ENCODE assay signal across 12 cellular contexts in genomic region chr17:18791402-18791801, GRCh38. TPM values are rescaled to one million over a fixed set of nuclear protein-coding genes. Genes with fewer than 3 reads are reported as not detected.
DNase-seq lines count a peak whose midpoint lies in the region; ATAC-seq and TF ChIP-seq lines count a peak whose summit lies in the region.
"Not testable (repeated sequence)": the region's sequence is repeated elsewhere in the genome, so short reads cannot be mapped to it uniquely, and the experiment has no call there.
"Had no signal": no experiment of that assay in that cellular context is flagged by ENCODE, and none has a peak within 500 bp of the region (broad histone marks: within the 10 kb centered on the region; RNA-seq: fewer than 3 reads in every experiment).

No MANE protein-coding gene starts in this region.

- not testable (repeated sequence) for TF ChIP-seq POLR2A in right lobe of liver (IDR thresholded peaks at IDR 0.05)

- H3K36me3 ChIP-seq in CD4-positive, alpha-beta memory T cell (ENCODE audit: insufficient read depth, low read length); brain microvascular endothelial cell (replicated peaks); right lobe of liver: not testable (repeated sequence)

- CTCF ChIA-PET in CD4-positive, alpha-beta memory T cell (lab: Charles Lee; ENCODE audit: partially characterized antibody), result not testable (repeated sequence)

- peaks cover 13 to 27% (median 18%) of the 10 kb centered on the region in 4 donors for H3K4me1 Mint-ChIP-seq in CD4-positive, alpha-beta memory T cell
- H3K4me1 Mint-ChIP-seq in stimulated activated naive B cell treated with anti-CD40 and anti-IgM and Interleukin-4, amounts not matched to agents 10 μg/mL and 1 μg/mL and 100 μg/mL, for 72 hours, result peaks cover 16 to 30% of the 10 kb centered on the region in 2 donors

- in situ Hi-C loops in brain microvascular endothelial cell (cut with HindIII; ENCODE audit: low pct_ligation_motif_present, low sequenced_read_pairs), result not testable (repeated sequence)

- H3K27ac ChIP-seq in CD4-positive, alpha-beta memory T cell (ENCODE audit: low read depth, low read length); brain microvascular endothelial cell; right lobe of liver: not testable (repeated sequence)

- not testable (repeated sequence) for H3K9me3 Mint-ChIP-seq in CD4-positive, alpha-beta memory T cell; stimulated activated naive B cell treated with anti-CD40 and anti-IgM and Interleukin-4, amounts not matched to agents 10 μg/mL and 1 μg/mL and 100 μg/mL, for 72 hours

- H3K4me3 Mint-ChIP-seq in CD4-positive, alpha-beta memory T cell; stimulated activated naive B cell treated with anti-CD40 and anti-IgM and Interleukin-4, amounts not matched to agents 10 μg/mL and 1 μg/mL and 100 μg/mL, for 72 hours: not testable (repeated sequence)

- H3K27me3 ChIP-seq in CD4-positive, alpha-beta memory T cell (ENCODE audit: insufficient read depth, low read length); brain microvascular endothelial cell (replicated peaks); right lobe of liver: not testable (repeated sequence)

- TF ChIP-seq RAD21 in Ishikawa (IDR thresholded peaks at IDR 0.05; ENCODE audit: low read depth), result peak; percentile 15; the same call in 1 of the 2 replicates

- H3K4me3 ChIP-seq in CD4-positive, alpha-beta memory T cell (ENCODE audit: low read length in 2 of 2); brain microvascular endothelial cell (ENCODE audit: low read depth, low read length); fibroblast of mammary gland (ENCODE audit: control insufficient read depth, low read depth, low read length); right lobe of liver: not testable (repeated sequence)

- intact Hi-C loops in CD4-positive, alpha-beta memory T cell (cut with micrococcal nuclease); right lobe of liver (cut with DNase I): not testable (repeated sequence)

- TF ChIP-seq CTCF in brain microvascular endothelial cell (IDR thresholded peaks at IDR 0.05; ENCODE audit: low read depth, low read length, missing control alignments) (peak; percentile 13), fibroblast of mammary gland (conservative IDR thresholded peaks at IDR 0.05; ENCODE audit: control insufficient read depth, insufficient read depth, low read depth, low read length) (peak; percentile 14), right lobe of liver (IDR thresholded peaks at IDR 0.05) (peak in 2 of 4 donors; percentile 13 to 14)

- peak in 4 of 5 donors; percentile 14 to 18 (median 16) for DNase-seq in CD4-positive, alpha-beta memory T cell
- DNase-seq in brain microvascular endothelial cell, result peak; percentile 16
- DNase-seq in fibroblast of mammary gland (ENCODE audit: low read depth); right lobe of liver; stimulated activated naive B cell treated with anti-CD40 and anti-IgM and Interleukin-4, amounts not matched to agents 10 μg/mL and 1 μg/mL and 100 μg/mL, for 72 hours: not testable (repeated sequence)

- H3K4me1 ChIP-seq in CD4-positive, alpha-beta memory T cell (ENCODE audit: insufficient read depth, low read length); right lobe of liver: not testable (repeated sequence)

- H3K9me3 ChIP-seq in CD4-positive, alpha-beta memory T cell (ENCODE audit: control insufficient read depth in 1 of 2, low read length in 2 of 2); right lobe of liver: not testable (repeated sequence)

- H3K27ac Mint-ChIP-seq in CD4-positive, alpha-beta memory T cell; stimulated activated naive B cell treated with anti-CD40 and anti-IgM and Interleukin-4, amounts not matched to agents 10 μg/mL and 1 μg/mL and 100 μg/mL, for 72 hours: not testable (repeated sequence)

- not testable (repeated sequence) for TF ChIP-seq EP300 in Ishikawa (IDR thresholded peaks at IDR 0.05; ENCODE audit: borderline replicate concordance)

- peaks cover 9 to 24% of the 10 kb centered on the region in 2 donors for H3K36me3 Mint-ChIP-seq in CD4-positive, alpha-beta memory T cell
- peaks cover 14 to 23% of the 10 kb centered on the region in 2 donors for H3K36me3 Mint-ChIP-seq in stimulated activated naive B cell treated with anti-CD40 and anti-IgM and Interleukin-4, amounts not matched to agents 10 μg/mL and 1 μg/mL and 100 μg/mL, for 72 hours

- peak; percentile 50 for ATAC-seq in GM18907 (IDR thresholded peaks at IDR 0.05; ENCODE audit: unreplicated experiment)
- ATAC-seq in activated CD4-positive, CD25-positive, alpha-beta regulatory T cell treated with anti-CD3 and anti-CD28 coated beads, Interleukin-2, amount 50 U/mL, for 24 hours, result peak; percentile 53 to 65
- ATAC-seq in right lobe of liver, result peak in 3 of 4 donors; percentile 58 to 86 (median 58)
- ATAC-seq in stimulated activated naive B cell treated with anti-CD40 and anti-IgM and Interleukin-4, amounts not matched to agents 10 μg/mL and 1 μg/mL and 100 μg/mL, for 72 hours (replicated peaks), result peak; percentile 67 to 81

- not testable (repeated sequence) for H3K27me3 Mint-ChIP-seq in CD4-positive, alpha-beta memory T cell; stimulated activated naive B cell treated with anti-CD40 and anti-IgM and Interleukin-4, amounts not matched to agents 10 μg/mL and 1 μg/mL and 100 μg/mL, for 72 hours

- 44% methylated on average over 1 of the region's 1 CpG for WGBS in right lobe of liver (ENCODE audit: insufficient coverage, low coverage, low lambda C conversion rate, missing lambda C conversion rate)

- POLR2A ChIA-PET in CD4-positive, alpha-beta memory T cell (lab: Charles Lee; ENCODE audit: partially characterized antibody), result not testable (repeated sequence)

RNA-seq across cellular contexts. Expression of gene TVP23B, which starts 10.4 kb away (rescaled TPM):
- 10 to 100 TPM; 37.3 to 38.6 TPM for total RNA-seq in CD4-positive, alpha-beta memory T cell
- polyA plus RNA-seq in CD4-positive, alpha-beta memory T cell, result 10 to 100 TPM; 53.0 to 69.0 TPM
- 10 to 100 TPM; 19.5 to 26.5 (median 22.4) TPM for total RNA-seq in right lobe of liver

RNA-seq across cellular contexts. Expression of gene FBXW10, which starts 47.5 kb away (rescaled TPM):
- total RNA-seq in CD4-positive, alpha-beta memory T cell, result not detected
- polyA plus RNA-seq in CD4-positive, alpha-beta memory T cell, result not detected
- 1 to 10 TPM in 1 of 6 experiments, under 1 TPM in 4, not detected in 1; 0.12 to 1.0 (median 0.31) TPM for total RNA-seq in right lobe of liver
- total RNA-seq: activated CD4-positive, alpha-beta T cell treated with anti-CD3 and anti-CD28 coated beads, Interleukin-2, amount 10 ng/mL, durations not matched to agents 7 days and 5 days; body of pancreas; colonic mucosa had no signal
- polyA plus RNA-seq: IgD-negative memory B cell had no signal
